ENCODE assay signal across 19 cellular contexts in genomic region chr1:81598623-81599022, GRCh38.
"Had no signal": no experiment of that assay in that cellular context is flagged by ENCODE, and none has a peak within 500 bp of the region (broad histone marks: within the 10 kb centered on the region; RNA-seq: fewer than 3 reads in every experiment).

No MANE protein-coding gene starts in this region.

- ATAC-seq: gastrocnemius medialis; naive thymus-derived CD8-positive, alpha-beta T cell; stimulated activated memory B cell treated with anti-CD40 and anti-IgM and Interleukin-4, amounts not matched to agents 10 μg/mL and 1 μg/mL and 100 μg/mL, for 72 hours had no signal

- DNase-seq: activated CD4-positive, CD25-positive, alpha-beta regulatory T cell treated with anti-CD3 and anti-CD28 coated beads, Interleukin-2, amount 50 U/mL, for 72 hours; activated naive CD4-positive, alpha-beta T cell treated with Interleukin-2 at 50 U/mL for 16 hours; activated naive CD8-positive, alpha-beta T cell treated with anti-CD3 and anti-CD28 coated beads for 36 hours; activated T-cell treated with anti-CD3 and anti-CD28 coated beads, Interleukin-2, amount 50 U/mL, for 1 hour; amniotic stem cell; colonic mucosa; endodermal cell; esophagus squamous epithelium; gastrocnemius medialis; hippocampal formation; left ventricle myocardium inferior; mammary epithelial cell; naive thymus-derived CD8-positive, alpha-beta T cell; sigmoid colon; stimulated activated CD4-positive, alpha-beta T cell treated with anti-CD3 and anti-CD28 coated beads, Interleukin-15, amount 100 ng/mL, for 24 hours; stomach; upper lobe of left lung; WERI-Rb-1 had no signal
